18 cellular contexts compared by ENCODE assay signal in genomic region chr22:44691796-44692661, GRCh38. TPM values are rescaled to one million over a fixed set of nuclear protein-coding genes. Genes with fewer than 3 reads are reported as not detected.
A peak's percentile ranks its signal among the peaks of the same experiment; 100 is the strongest.
DNase-seq lines count a peak whose midpoint lies in the region; ATAC-seq and TF ChIP-seq lines count a peak whose summit lies in the region.
"Had no signal": no experiment of that assay in that cellular context is flagged by ENCODE, and none has a peak within 500 bp of the region (broad histone marks: within the 10 kb centered on the region; RNA-seq: fewer than 3 reads in every experiment).

No MANE protein-coding gene starts in this region.

- H3K27ac ChIP-seq in mammary epithelial cell (ENCODE audit: insufficient read depth, low read depth, low read length) = no peak overlapping the region
- H3K27ac ChIP-seq in breast epithelium = peak overlapping the region in 1 of 2 donors; percentile 12
- no peak overlapping the region for H3K27ac ChIP-seq in PC-3 (ENCODE audit: low read length)
- H3K27ac ChIP-seq in suprapubic skin = peak overlapping the region; percentile 19
- H3K27ac ChIP-seq: uterus had no signal

- H3K4me1 ChIP-seq in mammary epithelial cell (ENCODE audit: insufficient read depth, low read length) (peaks cover 12% of the 10 kb centered on the region), breast epithelium (no peaks in the 10 kb centered on the region), PC-3 (ENCODE audit: insufficient read depth, low read length) (no peaks in the 10 kb centered on the region; the same call in 1 of the 2 replicates), suprapubic skin (peaks cover 14% of the 10 kb centered on the region), HAP-1 (no peaks in the 10 kb centered on the region)
- H3K4me1 ChIP-seq: uterus had no signal

- no peaks in the 10 kb centered on the region for H3K9me2 ChIP-seq in PC-3 (replicated peaks; ENCODE audit: low read length)

- in situ Hi-C loops in mammary epithelial cell (cut with MboI; ENCODE audit: low sequenced_read_pairs in 2 of 2) (no loop called here), HAP-1 (cut with MboI; ENCODE audit: low sequenced_read_pairs) (loop anchor here (10.0 kb wide), 2 partner anchors 123 to 403 kb away; no protein-coding TSS in a partner anchor)

- CTCF ChIA-PET in mammary epithelial cell (lab: Charles Lee; ENCODE audit: low non-redundant PET) (no interaction called here), PC-3 (lab: Charles Lee) (no interaction called here)

- dilution Hi-C loops in mammary epithelial cell (cut with HindIII; ENCODE audit: low sequenced_read_pairs) = loop anchor here (5.0 kb wide), 2 partner anchors 50 to 90 kb away; no protein-coding TSS in a partner anchor

- no peaks in the 10 kb centered on the region for H3K27me3 ChIP-seq in mammary epithelial cell (ENCODE audit: insufficient read depth, low read length)
- H3K27me3 ChIP-seq in breast epithelium = no peaks in the 10 kb centered on the region
- no peaks in the 10 kb centered on the region for H3K27me3 ChIP-seq in PC-3 (ENCODE audit: low read length)
- H3K27me3 ChIP-seq in suprapubic skin = no peaks in the 10 kb centered on the region
- no peaks in the 10 kb centered on the region for H3K27me3 ChIP-seq in HAP-1 (ENCODE audit: low read depth)
- H3K27me3 ChIP-seq: uterus had no signal

- H3K36me3 ChIP-seq in mammary epithelial cell (ENCODE audit: insufficient read depth, low read length) (no peaks in the 10 kb centered on the region), breast epithelium (no peaks in the 10 kb centered on the region), PC-3 (ENCODE audit: low read depth, low read length) (no peaks in the 10 kb centered on the region), suprapubic skin (no peaks in the 10 kb centered on the region), HAP-1 (replicated peaks) (no peaks in the 10 kb centered on the region)
- H3K36me3 ChIP-seq: uterus had no signal

- ATAC-seq in PC-3 (peak; percentile 43), GM21528 (IDR thresholded peaks at IDR 0.05; ENCODE audit: low FRiP score, unreplicated experiment) (no peak)
- ATAC-seq: effector memory CD8-positive, alpha-beta T cell; left ventricle myocardium superior; naive thymus-derived CD4-positive, alpha-beta T cell had no signal

- peak overlapping the region; percentile 8 for H3K4me2 ChIP-seq in mammary epithelial cell (ENCODE audit: insufficient read depth, low read depth, low read length)
- H3K4me2 ChIP-seq in PC-3 (ENCODE audit: low read length) = peak overlapping the region; percentile 21; the same call in 1 of the 2 replicates

- H2AFZ ChIP-seq in mammary epithelial cell (ENCODE audit: low read depth, low read length) (peak overlapping the region; percentile 22), PC-3 (ENCODE audit: low read length) (peak overlapping the region; percentile 21; the same call in 1 of the 2 replicates)

- BruUV-seq in mammary epithelial cell (replicated peaks; lab: Mats Ljungman, UMichigan) (no TSS peak), PC-3 (replicated peaks; lab: Mats Ljungman, UMichigan) (no TSS peak)

- 14% methylated on average over 11 of the region's 24 CpGs for WGBS in mammary epithelial cell (ENCODE audit: low coverage, missing lambda C conversion rate)
- WGBS in suprapubic skin = 34% methylated on average over 23 of the region's 24 CpGs

- TF ChIP-seq CTCF in mammary epithelial cell (conservative IDR thresholded peaks at IDR 0.05 in 1 of 2, IDR thresholded peaks at IDR 0.05 in 1 of 2; ENCODE audit: extremely low read depth in 1 of 2, insufficient read depth in 1 of 2, low read depth in 1 of 2, low read length in 2 of 2) (no peak), breast epithelium (IDR thresholded peaks at IDR 0.05) (no peak), PC-3 (conservative IDR thresholded peaks at IDR 0.05; ENCODE audit: low read depth, low read length) (no peak), suprapubic skin (IDR thresholded peaks at IDR 0.05) (no peak), foreskin fibroblast (IDR thresholded peaks at IDR 0.05; ENCODE audit: low read depth, low read length) (no peak)

- DNase-seq in mammary epithelial cell (no peak), breast epithelium (ENCODE audit: low spot score in 2 of 2) (no peak), PC-3 (peak; percentile 60), left kidney (ENCODE audit: low read depth, low spot score) (peak; percentile 57), suprapubic skin (ENCODE audit: low spot score in 2 of 2) (no peak), foreskin fibroblast (no peak), HAP-1 (ENCODE audit: low spot score in 2 of 2) (no peak)
- DNase-seq: activated effector memory CD4-positive, alpha-beta T cell treated with anti-CD3 and anti-CD28 coated beads, Interleukin-2, amount 50 U/mL, for 16 hours; amniotic stem cell; cerebellar nuclear complex; effector memory CD8-positive, alpha-beta T cell; hypothalamus; left ventricle myocardium superior; MV-4-11; naive thymus-derived CD4-positive, alpha-beta T cell; NCI-H2081 treated with DMSO at 0.1 percent for 48 hours; uterus had no signal

- H3K9me3 ChIP-seq in mammary epithelial cell (replicated peaks; ENCODE audit: insufficient read depth, low read length) (no peaks in the 10 kb centered on the region), breast epithelium (no peaks in the 10 kb centered on the region), PC-3 (ENCODE audit: low read length) (no peaks in the 10 kb centered on the region), suprapubic skin (no peaks in the 10 kb centered on the region), HAP-1 (no peaks in the 10 kb centered on the region)
- H3K9me3 ChIP-seq: uterus had no signal

- intact Hi-C loops in mammary epithelial cell (cut with micrococcal nuclease) (no loop called here), breast epithelium (cut with DNase I; ENCODE audit: low total_unique reads) (no loop called here), PC-3 (cut with micrococcal nuclease) (no loop called here)

- no peak for TF ChIP-seq EP300 in suprapubic skin (IDR thresholded peaks at IDR 0.05)

- no peak overlapping the region for H3K4me3 ChIP-seq in mammary epithelial cell (replicated peaks in 1 of 3; ENCODE audit: insufficient read depth in 1 of 3, low read depth in 2 of 3, low read length in 3 of 3)
- no peak overlapping the region for H3K4me3 ChIP-seq in breast epithelium
- no peak overlapping the region for H3K4me3 ChIP-seq in PC-3 (ENCODE audit: low read length)
- H3K4me3 ChIP-seq in suprapubic skin = no peak overlapping the region
- H3K4me3 ChIP-seq in foreskin fibroblast (ENCODE audit: low read depth in 1 of 2, low read length in 2 of 2) = no peak overlapping the region
- no peak overlapping the region for H3K4me3 ChIP-seq in HAP-1
- H3K4me3 ChIP-seq: uterus had no signal

- TF ChIP-seq POLR2A in breast epithelium (IDR thresholded peaks at IDR 0.05) (no peak), suprapubic skin (IDR thresholded peaks at IDR 0.05) (no peak)

- H3K79me2 ChIP-seq in mammary epithelial cell (ENCODE audit: insufficient read depth, low read length) (no peaks in the 10 kb centered on the region), PC-3 (ENCODE audit: low read length) (no peaks in the 10 kb centered on the region)

- POLR2A ChIA-PET in PC-3 (lab: Charles Lee; ENCODE audit: unreplicated experiment) = no interaction called here

- H4K20me1 ChIP-seq in mammary epithelial cell (ENCODE audit: insufficient read depth, low read length) = no peaks in the 10 kb centered on the region
- no peaks in the 10 kb centered on the region for H4K20me1 ChIP-seq in PC-3 (ENCODE audit: low read length)

- H3F3A ChIP-seq in PC-3 (ENCODE audit: low read length, unreplicated experiment) = no peaks in the 10 kb centered on the region

- no peak overlapping the region for H3K9ac ChIP-seq in mammary epithelial cell (ENCODE audit: insufficient read depth, low read length)
- H3K9ac ChIP-seq in PC-3 (ENCODE audit: low read length) = no peak overlapping the region

RNA-seq across cellular contexts. Expression of gene PRR5, which starts 10.0 kb away (rescaled TPM):
- 10 to 100 TPM; 13.0 to 19.9 TPM for total RNA-seq in mammary epithelial cell
- 12.9 TPM for polyA plus RNA-seq in mammary epithelial cell
- polyA minus RNA-seq in mammary epithelial cell = 9.1 TPM
- total RNA-seq in breast epithelium = 10 to 100 TPM; 23.7 to 39.5 (median 29.5) TPM
- total RNA-seq in PC-3 (2014; rRNA removed) = 14.5 and 21.8 TPM in 2 replicates
- 10 to 100 TPM; 14.9 to 25.0 (median 20.4) TPM for total RNA-seq in suprapubic skin

Comparison
In these comparisons a context has a peak if more than half of its experiments do, and no peak if none do; other contexts are left out.
1. DNase-seq: peak in PC-3 (single experiment) and left kidney (single experiment); none in mammary epithelial cell (single experiment), breast epithelium (0 of 2), suprapubic skin (0 of 2), foreskin fibroblast (0 of 2) and HAP-1 (0 of 2).